Comparison of ENCODE assay signal across 9 cellular contexts in the genomic region with DNA sequence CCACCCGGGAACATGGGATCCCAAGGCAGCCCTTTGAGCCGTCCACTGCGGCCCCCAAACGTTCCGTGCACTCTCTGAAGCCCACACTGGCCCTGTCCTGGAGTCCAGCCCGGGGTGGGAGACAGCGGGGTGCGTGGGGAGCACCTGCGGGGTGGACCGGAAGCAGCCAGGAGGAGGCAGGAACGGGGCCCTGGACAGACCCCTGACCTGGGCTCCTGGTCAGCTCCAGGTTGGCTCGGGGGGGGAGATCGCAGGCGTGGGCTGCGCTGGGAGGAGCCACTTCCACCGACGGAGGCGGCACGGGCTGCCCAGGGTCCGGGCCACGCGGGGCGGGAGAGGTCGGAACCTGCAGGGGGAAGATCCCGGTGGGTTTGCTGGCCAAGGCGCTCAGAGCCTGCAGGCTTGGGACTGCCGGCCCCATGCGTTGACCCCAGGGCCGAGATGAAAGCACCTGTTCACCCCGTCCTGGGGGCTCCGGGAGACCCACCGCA. TPM values are rescaled to one million over a fixed set of nuclear protein-coding genes. Genes with fewer than 3 reads are reported as not detected.
A peak's percentile ranks its signal among the peaks of the same experiment; 100 is the strongest.
DNase-seq lines count a peak whose midpoint lies in the region; ATAC-seq and TF ChIP-seq lines count a peak whose summit lies in the region.
"Had no signal": no experiment of that assay in that cellular context is flagged by ENCODE, and none has a peak within 500 bp of the region (broad histone marks: within the 10 kb centered on the region; RNA-seq: fewer than 3 reads in every experiment).

No MANE protein-coding gene starts in this region.

- H3K36me3 ChIP-seq in DND-41 (ENCODE audit: insufficient read depth, low read length) = no peaks in the 10 kb centered on the region
- H3K36me3 ChIP-seq: cardiac muscle cell had no signal

- H3K4me1 Mint-ChIP-seq in central memory CD8-positive, alpha-beta T cell = peaks cover 20% of the 10 kb centered on the region
- H3K4me1 Mint-ChIP-seq in naive thymus-derived CD8-positive, alpha-beta T cell = peaks cover 10 to 36% (median 22%) of the 10 kb centered on the region in 4 donors

- peaks cover 11% of the 10 kb centered on the region for H3K4me1 ChIP-seq in DND-41 (ENCODE audit: insufficient read depth, low read length)

- peak overlapping the region; percentile 83 for H3K4me3 Mint-ChIP-seq in central memory CD8-positive, alpha-beta T cell
- peak overlapping the region; percentile 61 to 90 (median 81) for H3K4me3 Mint-ChIP-seq in naive thymus-derived CD8-positive, alpha-beta T cell

- no peaks in the 10 kb centered on the region for H3K9me3 ChIP-seq in DND-41 (ENCODE audit: insufficient read depth, low read length, severe bottlenecking)

- POLR2A ChIA-PET in naive thymus-derived CD8-positive, alpha-beta T cell (lab: Charles Lee) = no interaction called here

- no peak overlapping the region for H3K4me3 ChIP-seq in DND-41 (ENCODE audit: low read depth in 1 of 2, low read length in 2 of 2)

- no peaks in the 10 kb centered on the region for H3K27me3 Mint-ChIP-seq in central memory CD8-positive, alpha-beta T cell
- H3K27me3 Mint-ChIP-seq in naive thymus-derived CD8-positive, alpha-beta T cell = no peaks in the 10 kb centered on the region

- H3K27ac Mint-ChIP-seq in central memory CD8-positive, alpha-beta T cell (ENCODE audit: low read depth) = peak overlapping the region; percentile 46
- H3K27ac Mint-ChIP-seq in naive thymus-derived CD8-positive, alpha-beta T cell = peak overlapping the region in 2 of 10 donors; percentile 67 to 89

- H3K27me3 ChIP-seq in DND-41 (ENCODE audit: insufficient read depth, low read length, poor library complexity) = peaks cover 9% of the 10 kb centered on the region

- H3K9me3 Mint-ChIP-seq in central memory CD8-positive, alpha-beta T cell = no peaks in the 10 kb centered on the region
- H3K9me3 Mint-ChIP-seq in naive thymus-derived CD8-positive, alpha-beta T cell = no peaks in the 10 kb centered on the region

- DNase-seq in DND-41 (no peak), DMS79 (lab: John Stamatoyannopoulos, UW) (no peak), HuH-7.5 (ENCODE audit: low spot score) (no peak), NCI-H446 (lab: John Stamatoyannopoulos, UW) (no peak)
- no peak for DNase-seq in central memory CD8-positive, alpha-beta T cell (ENCODE audit: low spot score in 2 of 2)
- DNase-seq in naive thymus-derived CD8-positive, alpha-beta T cell = peak in 1 of 10 donors; percentile 16
- DNase-seq in stimulated activated CD8-positive, alpha-beta memory T cell treated with anti-CD3 and anti-CD28 coated beads, Interleukin-4, amount 100 ng/mL, for 48 hours = no peak

- no peak overlapping the region for H2AFZ ChIP-seq in DND-41 (ENCODE audit: low read depth, low read length)

- no peak overlapping the region for H3K9ac ChIP-seq in DND-41 (ENCODE audit: low read depth, low read length)

- no peak overlapping the region for H3K27ac ChIP-seq in DND-41 (ENCODE audit: low read length)
- H3K27ac ChIP-seq: cardiac muscle cell had no signal

- H3K79me2 ChIP-seq in DND-41 (ENCODE audit: insufficient read depth, low read length) = no peaks in the 10 kb centered on the region

- peaks cover 10% of the 10 kb centered on the region for H3K36me3 Mint-ChIP-seq in central memory CD8-positive, alpha-beta T cell (ENCODE audit: insufficient read depth)
- no peaks in the 10 kb centered on the region for H3K36me3 Mint-ChIP-seq in naive thymus-derived CD8-positive, alpha-beta T cell

- H4K20me1 ChIP-seq in DND-41 (ENCODE audit: insufficient read depth, low read length) = no peaks in the 10 kb centered on the region

- TF ChIP-seq CTCF in DND-41 (IDR thresholded peaks at IDR 0.05; ENCODE audit: borderline replicate concordance, extremely low read depth, low read length, poor library complexity, severe bottlenecking) = no peak

- H3K4me2 ChIP-seq in DND-41 (ENCODE audit: insufficient read depth, low read length) = peak overlapping the region; percentile 26

- peak; percentile 40; the same call in 2 of the 3 replicates for ATAC-seq in DND-41 (ENCODE audit: insufficient read depth, low read depth)
- ATAC-seq in HG02973 (IDR thresholded peaks at IDR 0.05; ENCODE audit: unreplicated experiment) = peak; percentile 20
- ATAC-seq in central memory CD8-positive, alpha-beta T cell (replicated peaks; ENCODE audit: extremely low read depth, poor library complexity, severe bottlenecking) = no peak
- peak; percentile 12 to 43 for ATAC-seq in naive thymus-derived CD8-positive, alpha-beta T cell

RNA-seq across cellular contexts. Expression of a gene that starts 5.7 kb away (rescaled TPM):
- 10 to 100 TPM; 18.7 to 19.2 TPM for total RNA-seq in naive thymus-derived CD8-positive, alpha-beta T cell
- 1 to 10 TPM; 2.7 to 9.2 (median 4.2) TPM for polyA plus RNA-seq in naive thymus-derived CD8-positive, alpha-beta T cell

RNA-seq across cellular contexts. Expression of a gene that starts 43.1 kb away (rescaled TPM):
- 100 to 1,000 TPM in 1 of 2 experiments, 10 to 100 TPM in 1; 98.5 to 101 TPM for total RNA-seq in naive thymus-derived CD8-positive, alpha-beta T cell
- 10 to 100 TPM; 37.2 to 62.7 (median 45.6) TPM for polyA plus RNA-seq in naive thymus-derived CD8-positive, alpha-beta T cell
